8 cellular contexts compared by ENCODE assay signal in genomic region chr2:186695081-186695756, GRCh38. TPM values are rescaled to one million over a fixed set of nuclear protein-coding genes. Genes with fewer than 3 reads are reported as not detected.
DNase-seq lines count a peak whose midpoint lies in the region; ATAC-seq and TF ChIP-seq lines count a peak whose summit lies in the region.

No MANE protein-coding gene starts in this region.

- no peak overlapping the region for H2BK5ac ChIP-seq in trophoblast cell (ENCODE audit: low read depth, low read length, poor library complexity)

- H2BK12ac ChIP-seq in trophoblast cell (ENCODE audit: low read length) = no peak overlapping the region

- H3K79me1 ChIP-seq in trophoblast cell (ENCODE audit: low read length) = peaks cover 4% of the 10 kb centered on the region

- no peaks in the 10 kb centered on the region for H3K9me3 ChIP-seq in iPS-20b (ENCODE audit: insufficient read depth, low read depth, low read length)
- H3K9me3 ChIP-seq in tibial artery = no peaks in the 10 kb centered on the region
- no peaks in the 10 kb centered on the region for H3K9me3 ChIP-seq in trophoblast cell (ENCODE audit: insufficient read depth, low read depth, low read length)

- H4K12ac ChIP-seq in trophoblast cell (ENCODE audit: low read depth, low read length) = no peak overlapping the region

- no peak overlapping the region for H4K8ac ChIP-seq in trophoblast cell (ENCODE audit: low read depth, low read length)

- WGBS in trophoblast cell (ENCODE audit: extremely low coverage, insufficient coverage, insufficient read length) = no CpG with 5 or more reads among the region's 9 CpGs

- no peak overlapping the region for H3K27ac Mint-ChIP-seq in activated naive CD8-positive, alpha-beta T cell treated with anti-CD3 and anti-CD28 coated beads for 36 hours

- H3K4me3 Mint-ChIP-seq in activated naive CD8-positive, alpha-beta T cell treated with anti-CD3 and anti-CD28 coated beads for 36 hours = peak overlapping the region; percentile 2

- peaks cover 15% of the 10 kb centered on the region; the same call in 1 of the 2 replicates for H3K4me1 ChIP-seq in iPS-20b (ENCODE audit: insufficient read depth, low read length)
- H3K4me1 ChIP-seq in tibial artery = peaks cover 0 to 13% (median 4%) of the 10 kb centered on the region in 4 donors
- peaks cover 0 to 4% of the 10 kb centered on the region in 2 experiments for H3K4me1 ChIP-seq in trophoblast cell (ENCODE audit: control insufficient read depth in 1 of 2, insufficient read depth in 2 of 2, low read length in 2 of 2)

- no peak overlapping the region for H3K18ac ChIP-seq in trophoblast cell (ENCODE audit: low read length)

- no peaks in the 10 kb centered on the region for H3K79me2 ChIP-seq in trophoblast cell (ENCODE audit: control insufficient read depth, insufficient read depth, low read length, poor library complexity)

- H3K9ac ChIP-seq in iPS-20b (ENCODE audit: low read depth, low read length) (peak overlapping the region; percentile 71; the same call in 1 of the 2 replicates), trophoblast cell (ENCODE audit: low read length) (no peak overlapping the region)

- H2AK5ac ChIP-seq in trophoblast cell (ENCODE audit: low read length) = no peak overlapping the region

- H3K27ac ChIP-seq in iPS-20b (ENCODE audit: low read length) (no peak overlapping the region), tibial artery (peak overlapping the region; percentile 6 to 63), trophoblast cell (ENCODE audit: low read depth, low read length) (no peak overlapping the region)

- no peak overlapping the region for H3K14ac ChIP-seq in trophoblast cell (ENCODE audit: low read length)

- DNase-seq in ACHN = peak; percentile 39
- DNase-seq in HCEC 1CT = peak; percentile 72
- no peak for DNase-seq in activated naive CD8-positive, alpha-beta T cell treated with anti-CD3 and anti-CD28 coated beads for 36 hours
- DNase-seq in tibial artery = no peak
- no peak for DNase-seq in GM10248 (ENCODE audit: extremely low spot score)
- DNase-seq in trophoblast cell = no peak

- POLR2A ChIA-PET in GM10248 (lab: Yijun Ruan, JAX) = no interaction called here

- no peak overlapping the region for H3K23ac ChIP-seq in trophoblast cell (ENCODE audit: low read length)

- H3K4ac ChIP-seq in trophoblast cell (ENCODE audit: low read depth, low read length) = no peak overlapping the region

- ATAC-seq in esophagus mucosa = no peak

- CTCF ChIA-PET in GM10248 (lab: Yijun Ruan, JAX) = interaction anchor here (1.4 kb wide), 1 partner anchor 60 kb away, joined by 3 read pairs; no protein-coding TSS in a partner anchor

- no peak overlapping the region for H2AFZ ChIP-seq in trophoblast cell (ENCODE audit: insufficient read depth, low read length, poor library complexity)

- peak overlapping the region; percentile 80 for H3K4me3 ChIP-seq in iPS-20b (ENCODE audit: low read length)
- peak overlapping the region; percentile 63 to 78 for H3K4me3 ChIP-seq in tibial artery
- H3K4me3 ChIP-seq in trophoblast cell (ENCODE audit: low read depth, low read length) = no peak overlapping the region

- H3K27me3 Mint-ChIP-seq in activated naive CD8-positive, alpha-beta T cell treated with anti-CD3 and anti-CD28 coated beads for 36 hours = peaks cover 73% of the 10 kb centered on the region

- H3K27me3 ChIP-seq in iPS-20b (ENCODE audit: insufficient read depth, low read length) (no peaks in the 10 kb centered on the region), tibial artery (no peaks in the 10 kb centered on the region), trophoblast cell (ENCODE audit: insufficient read depth, low read length) (no peaks in the 10 kb centered on the region)

- no peaks in the 10 kb centered on the region for H3K36me3 Mint-ChIP-seq in activated naive CD8-positive, alpha-beta T cell treated with anti-CD3 and anti-CD28 coated beads for 36 hours

- H2BK120ac ChIP-seq in trophoblast cell (ENCODE audit: insufficient read depth, low read length, poor library complexity) = no peak overlapping the region

- no peaks in the 10 kb centered on the region for H3K9me3 Mint-ChIP-seq in activated naive CD8-positive, alpha-beta T cell treated with anti-CD3 and anti-CD28 coated beads for 36 hours

- TF ChIP-seq CTCF in tibial artery (IDR thresholded peaks at IDR 0.05) = no peak
- TF ChIP-seq CTCF in GM10248 (IDR thresholded peaks at IDR 0.05; ENCODE audit: control extremely low read depth, extremely low read depth, low read depth, missing control alignments) = no peak

- H3K36me3 ChIP-seq in iPS-20b (ENCODE audit: insufficient read depth, low read depth, low read length) (no peaks in the 10 kb centered on the region), tibial artery (no peaks in the 10 kb centered on the region), trophoblast cell (ENCODE audit: control insufficient read depth in 1 of 2, insufficient read depth in 2 of 2, low read length in 2 of 2) (no peaks in the 10 kb centered on the region)

- H4K91ac ChIP-seq in trophoblast cell (ENCODE audit: low read depth, low read length) = no peak overlapping the region

- intact Hi-C loops in tibial artery (cut with DNase I; ENCODE audit: low total_unique reads) = no loop called here

- no peak overlapping the region for H3K4me2 ChIP-seq in trophoblast cell (ENCODE audit: low read length)

- H3K4me1 Mint-ChIP-seq in activated naive CD8-positive, alpha-beta T cell treated with anti-CD3 and anti-CD28 coated beads for 36 hours = peaks cover 9% of the 10 kb centered on the region

- in situ Hi-C loops in ACHN (cut with HindIII; ENCODE audit: low pct_ligation_motif_present, low pct_unique_long_range_greater_than_20kb, low sequenced_read_pairs) = no loop called here

RNA-seq across cellular contexts. Expression of gene FAM171B, which starts 1.4 kb away (rescaled TPM):
- total RNA-seq in activated naive CD8-positive, alpha-beta T cell treated with anti-CD3 and anti-CD28 coated beads for 36 hours = under 1 TPM; 0.47 to 0.70 TPM
- total RNA-seq in esophagus mucosa = 1.2 TPM
- 2.2 and 2.3 TPM in 2 replicates for polyA plus RNA-seq in trophoblast cell (2013)

Comparison
In these comparisons a context has a peak if more than half of its experiments do, and no peak if none do; other contexts are left out.
1. DNase-seq: peak in ACHN (single experiment) and HCEC 1CT (single experiment); none in activated naive CD8-positive, alpha-beta T cell treated with anti-CD3 and anti-CD28 coated beads for 36 hours (single experiment), tibial artery (0 of 2), GM10248 (single experiment) and trophoblast cell (0 of 2).
2. H3K27ac ChIP-seq: peak in tibial artery (2 of 2); none in iPS-20b (single experiment) and trophoblast cell (single experiment).